ENCODE assay signal across 25 cellular contexts in the genomic region with DNA sequence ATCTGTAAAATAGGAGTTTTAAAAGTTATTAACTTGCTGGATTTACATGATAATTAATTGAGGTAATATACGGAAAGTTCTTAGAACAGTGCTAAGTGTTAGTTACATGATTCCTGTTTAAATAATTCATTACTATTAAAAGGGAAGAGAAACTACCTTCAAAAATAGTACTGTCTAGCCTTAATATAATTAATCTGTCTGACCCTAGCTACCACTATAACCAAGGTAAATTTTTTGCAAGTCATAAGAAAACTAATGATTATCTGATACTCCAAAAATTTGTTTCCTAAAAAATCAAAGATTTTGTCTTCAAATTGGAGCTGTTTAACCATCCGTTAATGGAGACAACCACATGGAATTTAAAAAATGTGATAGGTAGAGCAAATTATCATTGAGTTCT.
"Had no signal": no experiment of that assay in that cellular context is flagged by ENCODE, and none has a peak within 500 bp of the region (broad histone marks: within the 10 kb centered on the region; RNA-seq: fewer than 3 reads in every experiment).

No MANE protein-coding gene starts in this region.

- FAIRE-seq: endothelial cell of umbilical vein, frontal cortex had no signal

- ATAC-seq: foreskin keratinocyte; gastroesophageal sphincter; heart left ventricle; left cardiac atrium; left lung; left ventricle myocardium superior; lower lobe of right lung; mucosa of descending colon; naive thymus-derived CD8-positive, alpha-beta T cell had no signal

- H3K27me3 ChIP-seq: dorsolateral prefrontal cortex, esophagus muscularis mucosa, foreskin keratinocyte, gastroesophageal sphincter, heart left ventricle, hepatocyte, left lung had no signal

- H3K27ac Mint-ChIP-seq: immature natural killer cell; mesothelial cell of epicardium; naive B cell; naive thymus-derived CD8-positive, alpha-beta T cell had no signal

- H3K4me3 ChIP-seq: coronary artery, dorsolateral prefrontal cortex, esophagus muscularis mucosa, gastroesophageal sphincter, heart left ventricle, hepatocyte, left lung, lower lobe of right lung, mucosa of descending colon had no signal

- H3K4me2 ChIP-seq: hepatocyte had no signal

- H3K36me3 ChIP-seq: esophagus muscularis mucosa, gastroesophageal sphincter, heart left ventricle, left lung, lower lobe of right lung had no signal

- H3K9me3 ChIP-seq: esophagus muscularis mucosa, lower lobe of right lung had no signal

- H3K36me3 Mint-ChIP-seq: immature natural killer cell, naive B cell had no signal

- H3K4me1 ChIP-seq: esophagus muscularis mucosa, foreskin keratinocyte, gastroesophageal sphincter, heart left ventricle, left lung, lower lobe of right lung had no signal

- DNase-seq: dermis blood vessel endothelial cell; dorsolateral prefrontal cortex; effector CD4-positive, alpha-beta T cell; effector memory CD4-positive, alpha-beta T cell; foreskin keratinocyte; heart left ventricle; hypothalamus; immature natural killer cell; islet precursor cell; kidney; left cardiac atrium; left lung; left ventricle myocardium superior; lower lobe of right lung; mesenchymal stem cell; mucosa of descending colon; naive B cell; naive thymus-derived CD8-positive, alpha-beta T cell had no signal

- H3K79me2 ChIP-seq: hepatocyte had no signal

- H3K4me1 Mint-ChIP-seq: immature natural killer cell, mesothelial cell of epicardium, naive B cell had no signal

- H3K4me3 Mint-ChIP-seq: immature natural killer cell; mesothelial cell of epicardium; naive B cell; naive thymus-derived CD8-positive, alpha-beta T cell had no signal

- H3K27ac ChIP-seq: coronary artery, dorsolateral prefrontal cortex, esophagus muscularis mucosa, foreskin keratinocyte, gastroesophageal sphincter, heart left ventricle, hepatocyte, left lung, lower lobe of right lung had no signal

- H3K27me3 Mint-ChIP-seq: naive B cell; naive thymus-derived CD8-positive, alpha-beta T cell had no signal

- H2AFZ ChIP-seq: hepatocyte had no signal
